Comparison of ENCODE assay signal across 12 cellular contexts in genomic region chr10:102398172-102399020, GRCh38. TPM values are rescaled to one million over a fixed set of nuclear protein-coding genes. Genes with fewer than 3 reads are reported as not detected.
DNase-seq lines count a peak whose midpoint lies in the region; TF ChIP-seq lines count a peak whose summit lies in the region.
"Had no signal": no experiment of that assay in that cellular context is flagged by ENCODE, and none has a peak within 500 bp of the region (broad histone marks: within the 10 kb centered on the region; RNA-seq: fewer than 3 reads in every experiment).

No MANE protein-coding gene starts in this region.

- DNase-seq in activated CD4-positive, alpha-beta T cell treated with anti-CD3 and anti-CD28 coated beads, Interleukin-2, amount 10 ng/mL, durations not matched to agents 7 days and 5 days, result no peak
- no peak for DNase-seq in activated CD4-positive, alpha-beta T cell treated with anti-CD3 and anti-CD28 coated beads, Interleukin-2, amount 50 U/mL, for 4 hours
- no peak for DNase-seq in activated CD4-positive, alpha-beta memory T cell treated with anti-CD3 and anti-CD28 coated beads for 36 hours
- DNase-seq in testis, result no peak
- no peak for DNase-seq in activated CD8-positive, alpha-beta memory T cell treated with anti-CD3 and anti-CD28 coated beads, Interleukin-2, amount 50 U/mL, for 4 hours
- DNase-seq in NCI-H345 treated with DMSO at 0.1 percent for 48 hours (lab: John Stamatoyannopoulos, UW; ENCODE audit: unreplicated experiment), result no peak
- DNase-seq in H4 (ENCODE audit: low spot score), result no peak
- DNase-seq: MG63, thyroid gland had no signal

- H3K9me3 ChIP-seq in iPS-18a (ENCODE audit: control insufficient read depth, low read depth, low read length) (no peaks in the 10 kb centered on the region), testis (no peaks in the 10 kb centered on the region)
- H3K9me3 ChIP-seq: MG63, thyroid gland had no signal

- intact Hi-C loops in activated CD4-positive, alpha-beta memory T cell treated with anti-CD3 and anti-CD28 coated beads for 36 hours (cut with micrococcal nuclease), result no loop called here
- intact Hi-C loops in testis (cut with DNase I; ENCODE audit: low total_unique reads), result no loop called here

- 80% methylated on average over 20 to 21 of the region's 21 CpGs for WGBS in testis, 2 donors

- TF ChIP-seq CTCF in testis (IDR thresholded peaks at IDR 0.05), result no peak

- H3K27ac ChIP-seq in iPS-18a (ENCODE audit: low read length), result no peak overlapping the region
- H3K27ac ChIP-seq in testis, result peak overlapping the region; percentile 84 to 86

- peak overlapping the region; percentile 53 for H3K4me3 Mint-ChIP-seq in activated CD4-positive, alpha-beta T cell treated with anti-CD3 and anti-CD28 coated beads, Interleukin-2, amount 10 ng/mL, durations not matched to agents 7 days and 5 days
- peak overlapping the region; percentile 68 for H3K4me3 Mint-ChIP-seq in activated CD4-positive, alpha-beta memory T cell treated with anti-CD3 and anti-CD28 coated beads for 36 hours

- peaks cover 23% of the 10 kb centered on the region for H3K36me3 ChIP-seq in iPS-18a (ENCODE audit: control insufficient read depth, low read depth, low read length)
- no peaks in the 10 kb centered on the region for H3K36me3 ChIP-seq in testis (ENCODE audit: low read depth, missing control alignments)

- H3K36me3 Mint-ChIP-seq in activated CD4-positive, alpha-beta T cell treated with anti-CD3 and anti-CD28 coated beads, Interleukin-2, amount 10 ng/mL, durations not matched to agents 7 days and 5 days (ENCODE audit: low read depth), result peaks cover 32% of the 10 kb centered on the region
- peaks cover 67% of the 10 kb centered on the region for H3K36me3 Mint-ChIP-seq in activated CD4-positive, alpha-beta memory T cell treated with anti-CD3 and anti-CD28 coated beads for 36 hours

- no peak overlapping the region for H3K9ac ChIP-seq in iPS-18a (ENCODE audit: low read length)

- TF ChIP-seq POLR2A in testis (IDR thresholded peaks at IDR 0.05), result no peak

- H3K27ac Mint-ChIP-seq in activated CD4-positive, alpha-beta T cell treated with anti-CD3 and anti-CD28 coated beads, Interleukin-2, amount 10 ng/mL, durations not matched to agents 7 days and 5 days, result peak overlapping the region; percentile 68
- H3K27ac Mint-ChIP-seq in activated CD4-positive, alpha-beta memory T cell treated with anti-CD3 and anti-CD28 coated beads for 36 hours, result peak overlapping the region; percentile 64

- POLR2A ChIA-PET in activated CD4-positive, alpha-beta T cell treated with anti-CD3 and anti-CD28 coated beads, Interleukin-2, amount 10 ng/mL, durations not matched to agents 7 days and 5 days (lab: Charles Lee), result interaction anchor here (1.0 kb wide), 1 partner anchor 153 kb away, joined by 3 read pairs; the partner anchor contains the start of gene GBF1
- POLR2A ChIA-PET in activated CD4-positive, alpha-beta memory T cell treated with anti-CD3 and anti-CD28 coated beads for 36 hours (lab: Charles Lee), result interaction anchor here (0.7 to 7.9 kb wide), 8 partner anchors 9 to 312 kb away, joined by 3 to 84 read pairs (median 6); partner anchors contain the start of genes C10orf95, CUEDC2 and FBXL15

- peaks cover 5% of the 10 kb centered on the region for H3K4me1 ChIP-seq in iPS-18a (ENCODE audit: control insufficient read depth, low read depth, low read length)
- H3K4me1 ChIP-seq in testis, result peaks cover 18% of the 10 kb centered on the region

- no peaks in the 10 kb centered on the region for H3K9me3 Mint-ChIP-seq in activated CD4-positive, alpha-beta T cell treated with anti-CD3 and anti-CD28 coated beads, Interleukin-2, amount 10 ng/mL, durations not matched to agents 7 days and 5 days
- no peaks in the 10 kb centered on the region for H3K9me3 Mint-ChIP-seq in activated CD4-positive, alpha-beta memory T cell treated with anti-CD3 and anti-CD28 coated beads for 36 hours

- H3K27me3 ChIP-seq in iPS-18a (ENCODE audit: control insufficient read depth, insufficient read depth, low read length), result peaks cover 14% of the 10 kb centered on the region
- no peaks in the 10 kb centered on the region for H3K27me3 ChIP-seq in testis
- H3K27me3 ChIP-seq: MG63, thyroid gland had no signal

- H3K4me1 Mint-ChIP-seq in activated CD4-positive, alpha-beta T cell treated with anti-CD3 and anti-CD28 coated beads, Interleukin-2, amount 10 ng/mL, durations not matched to agents 7 days and 5 days, result peaks cover 47% of the 10 kb centered on the region
- H3K4me1 Mint-ChIP-seq in activated CD4-positive, alpha-beta memory T cell treated with anti-CD3 and anti-CD28 coated beads for 36 hours (ENCODE audit: low read depth), result peaks cover 42% of the 10 kb centered on the region

- H3K4me3 ChIP-seq in iPS-18a (ENCODE audit: low read length) (peak overlapping the region; percentile 48), testis (no peak overlapping the region)

- H3K27me3 Mint-ChIP-seq in activated CD4-positive, alpha-beta T cell treated with anti-CD3 and anti-CD28 coated beads, Interleukin-2, amount 10 ng/mL, durations not matched to agents 7 days and 5 days, result no peaks in the 10 kb centered on the region
- no peaks in the 10 kb centered on the region for H3K27me3 Mint-ChIP-seq in activated CD4-positive, alpha-beta memory T cell treated with anti-CD3 and anti-CD28 coated beads for 36 hours

- CTCF ChIA-PET in activated CD4-positive, alpha-beta T cell treated with anti-CD3 and anti-CD28 coated beads, Interleukin-2, amount 10 ng/mL, durations not matched to agents 7 days and 5 days (lab: Charles Lee), result interaction anchor here (0.6 to 9.2 kb wide), 34 partner anchors 8 to 1838 kb away, joined by 3 to 118 read pairs (median 5); partner anchors contain the start of genes CUEDC2, ELOVL3, FBXL15 and PITX3
- CTCF ChIA-PET in activated CD4-positive, alpha-beta memory T cell treated with anti-CD3 and anti-CD28 coated beads for 36 hours (lab: Charles Lee), result interaction anchor here (0.7 to 13.2 kb wide), 22 partner anchors 9 to 263 kb away, joined by 3 to 213 read pairs (median 6); partner anchors contain the start of genes C10orf95, CUEDC2, ELOVL3 and FBXL15

RNA-seq across cellular contexts. Expression of gene NFKB2, which starts 2.9 kb away (rescaled TPM):
- 10 to 100 TPM; 74.8 to 81.8 TPM for total RNA-seq in activated CD4-positive, alpha-beta T cell treated with anti-CD3 and anti-CD28 coated beads, Interleukin-2, amount 10 ng/mL, durations not matched to agents 7 days and 5 days
- total RNA-seq in activated CD4-positive, alpha-beta memory T cell treated with anti-CD3 and anti-CD28 coated beads for 36 hours, result 100 to 1,000 TPM; 241 to 242 TPM
- total RNA-seq in testis, result 10 to 100 TPM; 25.2 to 42.7 TPM
- polyA plus RNA-seq in testis (ENCODE audit: insufficient read depth, low read depth, low replicate concordance), result 18.4 TPM
- total RNA-seq in H4 (2014; rRNA removed; shearing (Covaris generic)), result 6.1 and 6.7 TPM in 2 replicates

RNA-seq across cellular contexts. Expression of gene PSD, which starts 20.2 kb away (rescaled TPM):
- total RNA-seq in activated CD4-positive, alpha-beta T cell treated with anti-CD3 and anti-CD28 coated beads, Interleukin-2, amount 10 ng/mL, durations not matched to agents 7 days and 5 days, result 1 to 10 TPM; 1.4 to 1.6 TPM
- 1 to 10 TPM; 4.2 to 4.4 TPM for total RNA-seq in activated CD4-positive, alpha-beta memory T cell treated with anti-CD3 and anti-CD28 coated beads for 36 hours
- 10 to 100 TPM; 22.0 to 22.7 TPM for total RNA-seq in testis
- 17.7 TPM for polyA plus RNA-seq in testis (ENCODE audit: insufficient read depth, low read depth, low replicate concordance)
- 0.06 TPM in 1 of 2 replicates, not detected in the other for total RNA-seq in H4 (2014; rRNA removed; shearing (Covaris generic))

RNA-seq across cellular contexts. Expression of gene FBXL15, which starts 22.2 kb away (rescaled TPM):
- 10 to 100 TPM in 1 of 2 experiments, 1 to 10 TPM in 1; 8.7 to 11.2 TPM for total RNA-seq in activated CD4-positive, alpha-beta T cell treated with anti-CD3 and anti-CD28 coated beads, Interleukin-2, amount 10 ng/mL, durations not matched to agents 7 days and 5 days
- total RNA-seq in activated CD4-positive, alpha-beta memory T cell treated with anti-CD3 and anti-CD28 coated beads for 36 hours, result 10 to 100 TPM; 10.8 to 11.4 TPM
- 10 to 100 TPM; 28.9 to 32.2 TPM for total RNA-seq in testis
- 9.2 TPM for polyA plus RNA-seq in testis (ENCODE audit: insufficient read depth, low read depth, low replicate concordance)
- total RNA-seq in H4 (2014; rRNA removed; shearing (Covaris generic)), result 7.3 and 10.3 TPM in 2 replicates

RNA-seq across cellular contexts. Expression of gene CUEDC2, which starts 34.0 kb away (rescaled TPM):
- total RNA-seq in activated CD4-positive, alpha-beta T cell treated with anti-CD3 and anti-CD28 coated beads, Interleukin-2, amount 10 ng/mL, durations not matched to agents 7 days and 5 days, result 10 to 100 TPM; 63.6 to 68.9 TPM
- total RNA-seq in activated CD4-positive, alpha-beta memory T cell treated with anti-CD3 and anti-CD28 coated beads for 36 hours, result 10 to 100 TPM; 68.6 to 68.9 TPM
- total RNA-seq in testis, result 10 to 100 TPM; 49.0 to 70.5 TPM
- polyA plus RNA-seq in testis (ENCODE audit: insufficient read depth, low read depth, low replicate concordance), result 76.0 TPM
- total RNA-seq in H4 (2014; rRNA removed; shearing (Covaris generic)), result 47.4 and 64.5 TPM in 2 replicates

RNA-seq across cellular contexts. Expression of gene C10orf95, which starts 52.9 kb away (rescaled TPM):
- under 1 TPM in 1 of 2 experiments, not detected in 1; 0.17 TPM for total RNA-seq in activated CD4-positive, alpha-beta T cell treated with anti-CD3 and anti-CD28 coated beads, Interleukin-2, amount 10 ng/mL, durations not matched to agents 7 days and 5 days
- total RNA-seq in activated CD4-positive, alpha-beta memory T cell treated with anti-CD3 and anti-CD28 coated beads for 36 hours, result under 1 TPM; 0.19 to 0.48 TPM
- total RNA-seq in testis, result 1 to 10 TPM in 1 of 2 donors, under 1 TPM in 1; 0.55 to 1.3 TPM
- 0.29 TPM for polyA plus RNA-seq in testis (ENCODE audit: insufficient read depth, low read depth, low replicate concordance)
- total RNA-seq in H4 (2014; rRNA removed; shearing (Covaris generic)), result not detected in 2 replicates
- total RNA-seq: SK-MEL-5 had no signal
- polyA plus RNA-seq: AG04450 had no signal

Comparison
In these comparisons a context has a peak if more than half of its experiments do, and no peak if none do; other contexts are left out.
1. RNA of gene PSD, which starts 20.2 kb away (total RNA-seq): 22.0 to 22.7 TPM in testis; 4.2 to 4.4 TPM in activated CD4-positive, alpha-beta memory T cell treated with anti-CD3 and anti-CD28 coated beads for 36 hours, 1.4 to 1.6 TPM in activated CD4-positive, alpha-beta T cell treated with anti-CD3 and anti-CD28 coated beads, Interleukin-2, amount 10 ng/mL, durations not matched to agents 7 days and 5 days and 0.06 TPM in H4; every median in the first group is over 4 times any median in the second.